ENCODE assay signal across 10 cellular contexts in genomic region chr7:66896441-66896840, GRCh38.
"Had no signal": no experiment of that assay in that cellular context is flagged by ENCODE, and none has a peak within 500 bp of the region (broad histone marks: within the 10 kb centered on the region; RNA-seq: fewer than 3 reads in every experiment).

No MANE protein-coding gene starts in this region.

- H3K4me3 ChIP-seq: GM23248, K562 had no signal

- FAIRE-seq: H1, H54, HTR-8/SVneo, K562 had no signal

- DNase-seq: GM23248, H9, HFFc6, IMR-90, KG1 had no signal

- H2AFZ ChIP-seq: GM23248 had no signal

- H3K27ac ChIP-seq: GM23248 had no signal

- ATAC-seq: HCT116, K562 had no signal

- H3K9ac ChIP-seq: GM23248 had no signal
